Comparison of ENCODE assay signal across 38 cellular contexts in genomic region chr16:50565428-50565827, GRCh38. TPM values are rescaled to one million over a fixed set of nuclear protein-coding genes. Genes with fewer than 3 reads are reported as not detected.
DNase-seq lines count a peak whose midpoint lies in the region; ATAC-seq, FAIRE-seq and TF ChIP-seq lines count a peak whose summit lies in the region.
"Had no signal": no experiment of that assay in that cellular context is flagged by ENCODE, and none has a peak within 500 bp of the region (broad histone marks: within the 10 kb centered on the region; RNA-seq: fewer than 3 reads in every experiment).

No MANE protein-coding gene starts in this region.

- H3K27ac ChIP-seq in HepG2 (ENCODE audit: extremely low read length, insufficient read depth, low read length) (no peak overlapping the region), right lobe of liver (no peak overlapping the region), HEK293 (ENCODE audit: extremely low read depth, low read depth, low read length) (no peak overlapping the region)
- H3K27ac ChIP-seq: 22Rv1; A549; BLaER1; BLaER1 treated with 17β-estradiol and CSF1 and Interleukin-3, amounts not matched to agents 10 nM and 100 nM; C4-2B had no signal

- FAIRE-seq in HepG2 (lab: Jason Lieb, UNC), result no peak
- FAIRE-seq: A204.1, A549, D721Med had no signal

- H3K9me3 Mint-ChIP-seq in nephron progenitor cell, result peaks cover 3% of the 10 kb centered on the region
- H3K9me3 Mint-ChIP-seq: CD8-positive, alpha-beta T cell had no signal

- no peak overlapping the region for H3K4me3 Mint-ChIP-seq in nephron progenitor cell
- H3K4me3 Mint-ChIP-seq: B cell; CD14-positive monocyte; CD4-positive, alpha-beta T cell; CD4-positive, CD25-positive, alpha-beta regulatory T cell; CD8-positive, alpha-beta memory T cell; CD8-positive, alpha-beta T cell had no signal

- no peaks in the 10 kb centered on the region for H3K27me3 Mint-ChIP-seq in nephron progenitor cell (ENCODE audit: low read depth, poor library complexity)
- H3K27me3 Mint-ChIP-seq: CD4-positive, alpha-beta memory T cell; CD4-positive, alpha-beta T cell; CD4-positive, CD25-positive, alpha-beta regulatory T cell; CD8-positive, alpha-beta memory T cell had no signal

- 97% methylated on average over 5 of the region's 5 CpGs for WGBS in HepG2 (ENCODE audit: low lambda C conversion rate)
- 98% methylated on average over 5 of the region's 5 CpGs for WGBS in right lobe of liver (ENCODE audit: insufficient coverage, low coverage, low lambda C conversion rate, missing lambda C conversion rate)

- H3K79me2 ChIP-seq in HepG2 (ENCODE audit: insufficient read depth, low read length), result peaks cover 98% of the 10 kb centered on the region

- H3K4me1 Mint-ChIP-seq in nephron progenitor cell, result peaks cover 43% of the 10 kb centered on the region
- H3K4me1 Mint-ChIP-seq: B cell, CD14-positive monocyte had no signal

- TF ChIP-seq CTCF in HepG2 (CRISPR knock-in tag; IDR thresholded peaks at IDR 0.05) (no peak), right lobe of liver (IDR thresholded peaks at IDR 0.05) (no peak), HEK293 (tag by site-specific recombination; IDR thresholded peaks at IDR 0.05) (no peak), nephron progenitor cell (IDR thresholded peaks at IDR 0.05) (no peak)

- H3K27me3 ChIP-seq in HepG2 (ENCODE audit: control insufficient read depth in 1 of 2, insufficient read depth in 2 of 2, low read length in 2 of 2) (no peaks in the 10 kb centered on the region), right lobe of liver (no peaks in the 10 kb centered on the region)
- H3K27me3 ChIP-seq: BE2C; BLaER1; BLaER1 treated with 17β-estradiol and CSF1 and Interleukin-3, amounts not matched to agents 10 nM and 100 nM had no signal

- no TSS peak for BruUV-seq in HepG2 (replicated peaks; lab: Mats Ljungman, UMichigan)

- H3K9ac ChIP-seq in HepG2 (ENCODE audit: insufficient read depth, low read depth, low read length), result no peak overlapping the region
- H3K9ac ChIP-seq: BLaER1; BLaER1 treated with 17β-estradiol and CSF1 and Interleukin-3, amounts not matched to agents 10 nM and 100 nM had no signal

- intact Hi-C loops in HepG2 (cut with micrococcal nuclease; ENCODE audit: unreplicated experiment), result loop anchor here (5.0 kb wide), 1 partner anchor 193 kb away; no protein-coding TSS in a partner anchor
- intact Hi-C loops in right lobe of liver (cut with DNase I), result no loop called here
- intact Hi-C loops in posterior vena cava (cut with DNase I), result no loop called here

- H4K20me1 ChIP-seq in HepG2 (ENCODE audit: insufficient read depth, low read length), result peaks cover 99% of the 10 kb centered on the region
- H4K20me1 ChIP-seq: BLaER1; BLaER1 treated with 17β-estradiol and CSF1 and Interleukin-3, amounts not matched to agents 10 nM and 100 nM had no signal

- TF ChIP-seq RAD21 in HepG2 (CRISPR knock-in tag; IDR thresholded peaks at IDR 0.05), result no peak

- H3K9me3 ChIP-seq in HepG2 (ENCODE audit: low read length) (no peaks in the 10 kb centered on the region), right lobe of liver (no peaks in the 10 kb centered on the region), HEK293 (ENCODE audit: control insufficient read depth, insufficient read depth, low read depth, low read length) (no peaks in the 10 kb centered on the region)
- H3K9me3 ChIP-seq: BE2C, Caco-2 had no signal

- peak in 1 of 2 experiments; percentile 26; a peak in 1 of 4 replicates for TF ChIP-seq POLR2A in HepG2 (IDR thresholded peaks at IDR 0.05; ENCODE audit: insufficient read depth in 1 of 2, low read depth in 2 of 2, low read length in 2 of 2)
- no peak for TF ChIP-seq POLR2A in right lobe of liver (IDR thresholded peaks at IDR 0.05)

- H3K27ac Mint-ChIP-seq in nephron progenitor cell, result peak overlapping the region; percentile 29
- H3K27ac Mint-ChIP-seq: B cell; CD4-positive, alpha-beta T cell; CD8-positive, alpha-beta T cell had no signal

- H3K4me1 ChIP-seq in HepG2 (ENCODE audit: insufficient read depth, low read length) (peaks cover 90% of the 10 kb centered on the region), right lobe of liver (no peaks in the 10 kb centered on the region), HEK293 (ENCODE audit: control insufficient read depth, insufficient read depth, low read length) (no peaks in the 10 kb centered on the region)
- H3K4me1 ChIP-seq: A549, BE2C had no signal

- no peak overlapping the region for H2AFZ ChIP-seq in HepG2 (ENCODE audit: low read length)

- no peak overlapping the region for H3K4me3 ChIP-seq in HepG2 (replicated peaks in 1 of 3; ENCODE audit: insufficient read depth in 1 of 3, low read depth in 2 of 3, low read length in 3 of 3)
- no peak overlapping the region for H3K4me3 ChIP-seq in right lobe of liver
- H3K4me3 ChIP-seq in HEK293 (ENCODE audit: low read depth, low read length), result no peak overlapping the region
- H3K4me3 ChIP-seq: A549; BLaER1; BLaER1 treated with 17β-estradiol and CSF1 and Interleukin-3, amounts not matched to agents 10 nM and 100 nM had no signal

- in situ Hi-C loops in HepG2 (cut with HindIII; ENCODE audit: extremely low pct_ligation_motif_present, low pct_unique_long_range_greater_than_20kb), result no loop called here

- POLR2A ChIA-PET in HepG2 (lab: Yijun Ruan, JAX), result interaction anchor here (0.7 to 2.3 kb wide), 5 partner anchors 9 to 194 kb away, joined by 3 to 9 read pairs (median 3); no protein-coding TSS in a partner anchor
- POLR2A ChIA-PET in HEK293 (lab: Yijun Ruan, JAX), result no interaction called here

- ATAC-seq in HepG2 (no peak), right lobe of liver (no peak)
- ATAC-seq: A549; CD8-positive, alpha-beta T cell had no signal

- peaks cover 71 to 96% of the 10 kb centered on the region in 2 experiments for H3K36me3 ChIP-seq in HepG2 (replicated peaks in 1 of 2; ENCODE audit: control insufficient read depth in 1 of 2, insufficient read depth in 2 of 2, low read length in 2 of 2)
- H3K36me3 ChIP-seq in right lobe of liver, result no peaks in the 10 kb centered on the region
- H3K36me3 ChIP-seq in HEK293 (ENCODE audit: control insufficient read depth in 2 of 2, insufficient read depth in 1 of 2, low read length in 2 of 2), result peaks cover 0 to 3% of the 10 kb centered on the region in 2 experiments; a peak in 1 of 3 replicates
- H3K36me3 ChIP-seq: BE2C; BLaER1; BLaER1 treated with 17β-estradiol and CSF1 and Interleukin-3, amounts not matched to agents 10 nM and 100 nM had no signal

- peaks cover 40% of the 10 kb centered on the region for H3K36me3 Mint-ChIP-seq in nephron progenitor cell (ENCODE audit: low read depth)
- H3K36me3 Mint-ChIP-seq: CD14-positive monocyte had no signal

- TF ChIP-seq EP300 in HepG2 (IDR thresholded peaks at IDR 0.05; ENCODE audit: low read depth in 2 of 2, low read length in 2 of 2), result no peak
- TF ChIP-seq EP300 in HepG2 (CRISPR knock-in tag; IDR thresholded peaks at IDR 0.05; ENCODE audit: borderline replicate concordance), result no peak

- DNase-seq in HepG2 (ENCODE audit: low spot score), result no peak
- DNase-seq in right lobe of liver, result no peak
- no peak for DNase-seq in nephron progenitor cell
- peak; percentile 52 for DNase-seq in posterior vena cava (ENCODE audit: low spot score)
- DNase-seq in AG08395 (ENCODE audit: low spot score), result no peak
- no peak for DNase-seq in GOT3 (lab: John Stamatoyannopoulos, UW)
- DNase-seq in NCI-H524 treated with DMSO at 0.1 percent for 48 hours (lab: John Stamatoyannopoulos, UW), result no peak
- DNase-seq: 8988T; ACHN; AML-193; BE2C; C1 segment of cervical spinal cord; Caco-2; Calu3; CD4-positive, alpha-beta memory T cell; CD4-positive, alpha-beta T cell; CD4-positive, CD25-positive, alpha-beta regulatory T cell; CD8-positive, alpha-beta memory T cell; CD8-positive, alpha-beta T cell; COR-L47; DMS 273 treated with DMSO at 0.1 percent for 48 hours; DMS153; DMS53; DMS79; DMS79 treated with DMSO at 0.1 percent for 48 hours; DND-41; EL had no signal

- no peak overlapping the region for H3K4me2 ChIP-seq in HepG2 (ENCODE audit: low read depth, low read length)
- H3K4me2 ChIP-seq: A549; BLaER1; BLaER1 treated with 17β-estradiol and CSF1 and Interleukin-3, amounts not matched to agents 10 nM and 100 nM had no signal

- CTCF ChIA-PET in HepG2 (lab: Yijun Ruan, JAX; ENCODE audit: low intra/inter-chr PET ratio, low total read pairs), result no interaction called here
- CTCF ChIA-PET in HEK293 (lab: Yijun Ruan, JAX), result no interaction called here

TF ChIP-seq in HEK293, 187 proteins besides CTCF, POLR2A, EP300 and RAD21 (continues in another document):
- TF ChIP-seq ZNF121 (tag by site-specific recombination; IDR thresholded peaks at IDR 0.05) (0 out of 2 replicates have a peak, but pooled peaks have one; percentile 40), ZNF747 (tag by site-specific recombination; IDR thresholded peaks at IDR 0.05) (no peak)

RNA-seq across cellular contexts. Expression of gene NKD1, which starts 17.2 kb away (rescaled TPM):
- total RNA-seq in HepG2 (2016; rRNA removed; fragmentation: Illumina TruSeq; extraction: Trizol) (59.0 and 70.4 TPM in 2 replicates), right lobe of liver (1 to 10 TPM in 5 of 6 experiments, under 1 TPM in 1; 0.69 to 2.6 (median 2.1) TPM), posterior vena cava (10 to 100 TPM; 25.7 to 67.6 TPM)
- 19.9 and 25.5 TPM in 2 replicates for total RNA-seq in HepG2 (2016; cell fraction: cytosol; rRNA removed; fragmentation: Illumina TruSeq; extraction: Trizol; ENCODE audit: low read depth)
- 50.0 and 70.7 TPM in 2 replicates for total RNA-seq in HepG2 (2016; cell fraction: insoluble cytoplasmic fraction; rRNA removed; fragmentation: Illumina TruSeq; extraction: Trizol)
- total RNA-seq in HepG2 (2016; cell fraction: membrane; rRNA removed; fragmentation: Illumina TruSeq; extraction: Trizol), result 136 and 148 TPM in 2 replicates
- 61.9 and 70.6 TPM in 2 replicates for total RNA-seq in HepG2 (2016; cell fraction: nucleus; rRNA removed; fragmentation: Illumina TruSeq; extraction: Trizol)
- polyA plus RNA-seq in HepG2 (2011; rRNA removed), result 86.1 and 121 TPM in 2 replicates
- 22.3 and 49.7 TPM in 2 replicates for polyA plus RNA-seq in HepG2 (2011; cell fraction: cytosol; rRNA removed)
- polyA plus RNA-seq in HepG2 (2011; cell fraction: nucleus; rRNA removed), result 150 and 275 TPM in 2 replicates
- 58.7 and 76.3 TPM in 2 replicates for polyA plus RNA-seq in HepG2 (2012)
- polyA plus RNA-seq in HepG2 (2016; cell fraction: cytosol; fragmentation: Illumina TruSeq; extraction: Trizol; ENCODE audit: low read depth), result 106 and 127 TPM in 2 replicates
- polyA plus RNA-seq in HepG2 (2016; cell fraction: insoluble cytoplasmic fraction; fragmentation: Illumina TruSeq; extraction: Trizol; ENCODE audit: low read depth), result 95.8 and 124 TPM in 2 replicates
- polyA plus RNA-seq in HepG2 (2016; cell fraction: membrane; fragmentation: Illumina TruSeq; extraction: Trizol; ENCODE audit: low read depth), result 156 and 170 TPM in 2 replicates
- polyA plus RNA-seq in HepG2 (2016; cell fraction: nucleus; fragmentation: Illumina TruSeq; extraction: Trizol; ENCODE audit: insufficient read depth, low read depth), result 155 and 169 TPM in 2 replicates
- polyA minus RNA-seq in HepG2 (2011; rRNA and poly(A)+ RNA removed; ENCODE audit: low replicate concordance), result 0.02 and 110 TPM in 2 replicates
- 14.3 and 28.8 TPM in 2 replicates for polyA minus RNA-seq in HepG2 (2011; cell fraction: cytosol; rRNA and poly(A)+ RNA removed)
- polyA minus RNA-seq in HepG2 (2011; cell fraction: nucleus; rRNA and poly(A)+ RNA removed), result 43.1 and 57.6 TPM in 2 replicates
- polyA plus RNA-seq: AG04450, CD14-positive monocyte had no signal

Comparison
In these comparisons a context has a peak if more than half of its experiments do, and no peak if none do; other contexts are left out.
1. RNA of gene NKD1, which starts 17.2 kb away (total RNA-seq): 19.9 to 148 TPM in HepG2 and 25.7 to 67.6 TPM in posterior vena cava; 0.69 to 2.6 TPM in right lobe of liver; every median in the first group is over 4 times any median in the second.
2. Of the 63 proteins assayed by ChIP-seq in both HepG2 and HEK293: peak only in HepG2: none; only in HEK293: ZNF121; in both: none; in neither: 62.